1 cellular context compared by ENCODE assay signal in the genomic region with DNA sequence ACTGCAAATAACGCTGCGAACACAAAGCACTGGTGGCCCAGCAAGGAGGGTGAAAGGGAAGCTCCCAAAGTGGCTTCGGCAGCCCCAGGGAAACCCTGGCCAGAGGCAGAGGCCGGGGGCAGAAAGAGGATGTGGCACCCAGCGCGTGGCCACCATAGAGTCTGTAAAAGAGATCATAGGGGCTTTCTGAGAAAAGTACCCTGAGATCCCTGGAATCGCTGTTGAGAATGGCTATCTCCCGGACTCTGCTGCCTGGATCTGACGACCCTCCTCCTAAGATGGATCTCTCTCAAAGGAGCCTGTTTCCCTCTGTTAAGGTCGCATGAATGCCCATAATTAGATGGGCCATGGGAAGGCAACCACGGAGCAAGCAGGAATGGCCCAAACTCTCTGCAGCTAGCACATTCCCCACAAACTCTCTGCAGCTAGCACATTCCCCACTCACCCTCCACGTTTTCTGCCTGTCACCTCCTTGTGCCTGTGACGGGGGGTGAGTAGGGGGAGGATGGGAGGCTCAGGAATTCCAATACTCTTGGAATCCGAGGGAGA.
TF ChIP-seq lines count a peak whose summit lies in the region.

No MANE protein-coding gene starts in this region.

TF ChIP-seq in SK-N-SH treated with all-trans-retinoic acid at 6 μM for 48 hours, 23 proteins besides CTCF, POLR2A, EP300 and RAD21 (continued from another document):
- TF ChIP-seq, protein P1, sequence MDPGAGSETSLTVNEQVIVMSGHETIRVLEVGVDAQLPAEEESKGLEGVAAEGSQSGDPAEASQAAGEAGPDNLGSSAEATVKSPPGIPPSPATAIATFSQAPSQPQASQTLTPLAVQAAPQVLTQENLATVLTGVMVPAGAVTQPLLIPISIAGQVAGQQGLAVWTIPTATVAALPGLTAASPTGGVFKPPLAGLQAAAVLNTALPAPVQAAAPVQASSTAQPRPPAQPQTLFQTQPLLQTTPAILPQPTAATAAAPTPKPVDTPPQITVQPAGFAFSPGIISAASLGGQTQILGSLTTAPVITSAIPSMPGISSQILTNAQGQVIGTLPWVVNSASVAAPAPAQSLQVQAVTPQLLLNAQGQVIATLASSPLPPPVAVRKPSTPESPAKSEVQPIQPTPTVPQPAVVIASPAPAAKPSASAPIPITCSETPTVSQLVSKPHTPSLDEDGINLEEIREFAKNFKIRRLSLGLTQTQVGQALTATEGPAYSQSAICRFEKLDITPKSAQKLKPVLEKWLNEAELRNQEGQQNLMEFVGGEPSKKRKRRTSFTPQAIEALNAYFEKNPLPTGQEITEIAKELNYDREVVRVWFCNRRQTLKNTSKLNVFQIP (CRISPR knock-in tag; IDR thresholded peaks at IDR 0.05; ENCODE audit: borderline replicate concordance, low read depth), result no peak
- TF ChIP-seq TOX (CRISPR knock-in tag; IDR thresholded peaks at IDR 0.05; ENCODE audit: borderline replicate concordance) (no peak), ZNF8 (CRISPR knock-in tag; IDR thresholded peaks at IDR 0.05) (no peak), GLIS3 (CRISPR knock-in tag; IDR thresholded peaks at IDR 0.05) (no peak), ARNTL (CRISPR knock-in tag; IDR thresholded peaks at IDR 0.05; ENCODE audit: borderline replicate concordance, low read depth) (no peak), BACH2 (CRISPR knock-in tag; IDR thresholded peaks at IDR 0.05; ENCODE audit: borderline replicate concordance) (no peak), ZNF565 (CRISPR knock-in tag; conservative IDR thresholded peaks at IDR 0.05; ENCODE audit: low read depth) (no peak), ZFP30 (CRISPR knock-in tag; IDR thresholded peaks at IDR 0.05) (no peak)
- TF ChIP-seq, protein P2, sequence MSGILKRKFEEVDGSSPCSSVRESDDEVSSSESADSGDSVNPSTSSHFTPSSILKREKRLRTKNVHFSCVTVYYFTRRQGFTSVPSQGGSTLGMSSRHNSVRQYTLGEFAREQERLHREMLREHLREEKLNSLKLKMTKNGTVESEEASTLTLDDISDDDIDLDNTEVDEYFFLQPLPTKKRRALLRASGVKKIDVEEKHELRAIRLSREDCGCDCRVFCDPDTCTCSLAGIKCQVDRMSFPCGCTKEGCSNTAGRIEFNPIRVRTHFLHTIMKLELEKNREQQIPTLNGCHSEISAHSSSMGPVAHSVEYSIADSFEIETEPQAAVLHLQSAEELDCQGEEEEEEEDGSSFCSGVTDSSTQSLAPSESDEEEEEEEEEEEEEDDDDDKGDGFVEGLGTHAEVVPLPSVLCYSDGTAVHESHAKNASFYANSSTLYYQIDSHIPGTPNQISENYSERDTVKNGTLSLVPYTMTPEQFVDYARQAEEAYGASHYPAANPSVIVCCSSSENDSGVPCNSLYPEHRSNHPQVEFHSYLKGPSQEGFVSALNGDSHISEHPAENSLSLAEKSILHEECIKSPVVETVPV (CRISPR knock-in tag; IDR thresholded peaks at IDR 0.05), result no peak
- TF ChIP-seq, protein P3, sequence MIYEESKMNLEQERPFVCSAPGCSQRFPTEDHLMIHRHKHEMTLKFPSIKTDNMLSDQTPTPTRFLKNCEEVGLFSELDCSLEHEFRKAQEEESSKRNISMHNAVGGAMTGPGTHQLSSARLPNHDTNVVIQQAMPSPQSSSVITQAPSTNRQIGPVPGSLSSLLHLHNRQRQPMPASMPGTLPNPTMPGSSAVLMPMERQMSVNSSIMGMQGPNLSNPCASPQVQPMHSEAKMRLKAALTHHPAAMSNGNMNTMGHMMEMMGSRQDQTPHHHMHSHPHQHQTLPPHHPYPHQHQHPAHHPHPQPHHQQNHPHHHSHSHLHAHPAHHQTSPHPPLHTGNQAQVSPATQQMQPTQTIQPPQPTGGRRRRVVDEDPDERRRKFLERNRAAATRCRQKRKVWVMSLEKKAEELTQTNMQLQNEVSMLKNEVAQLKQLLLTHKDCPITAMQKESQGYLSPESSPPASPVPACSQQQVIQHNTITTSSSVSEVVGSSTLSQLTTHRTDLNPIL (CRISPR knock-in tag; IDR thresholded peaks at IDR 0.05; ENCODE audit: low read depth), result no peak
- TF ChIP-seq, protein P4, sequence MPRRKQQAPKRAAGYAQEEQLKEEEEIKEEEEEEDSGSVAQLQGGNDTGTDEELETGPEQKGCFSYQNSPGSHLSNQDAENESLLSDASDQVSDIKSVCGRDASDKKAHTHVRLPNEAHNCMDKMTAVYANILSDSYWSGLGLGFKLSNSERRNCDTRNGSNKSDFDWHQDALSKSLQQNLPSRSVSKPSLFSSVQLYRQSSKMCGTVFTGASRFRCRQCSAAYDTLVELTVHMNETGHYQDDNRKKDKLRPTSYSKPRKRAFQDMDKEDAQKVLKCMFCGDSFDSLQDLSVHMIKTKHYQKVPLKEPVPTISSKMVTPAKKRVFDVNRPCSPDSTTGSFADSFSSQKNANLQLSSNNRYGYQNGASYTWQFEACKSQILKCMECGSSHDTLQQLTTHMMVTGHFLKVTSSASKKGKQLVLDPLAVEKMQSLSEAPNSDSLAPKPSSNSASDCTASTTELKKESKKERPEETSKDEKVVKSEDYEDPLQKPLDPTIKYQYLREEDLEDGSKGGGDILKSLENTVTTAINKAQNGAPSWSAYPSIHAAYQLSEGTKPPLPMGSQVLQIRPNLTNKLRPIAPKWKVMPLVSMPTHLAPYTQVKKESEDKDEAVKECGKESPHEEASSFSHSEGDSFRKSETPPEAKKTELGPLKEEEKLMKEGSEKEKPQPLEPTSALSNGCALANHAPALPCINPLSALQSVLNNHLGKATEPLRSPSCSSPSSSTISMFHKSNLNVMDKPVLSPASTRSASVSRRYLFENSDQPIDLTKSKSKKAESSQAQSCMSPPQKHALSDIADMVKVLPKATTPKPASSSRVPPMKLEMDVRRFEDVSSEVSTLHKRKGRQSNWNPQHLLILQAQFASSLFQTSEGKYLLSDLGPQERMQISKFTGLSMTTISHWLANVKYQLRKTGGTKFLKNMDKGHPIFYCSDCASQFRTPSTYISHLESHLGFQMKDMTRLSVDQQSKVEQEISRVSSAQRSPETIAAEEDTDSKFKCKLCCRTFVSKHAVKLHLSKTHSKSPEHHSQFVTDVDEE (CRISPR knock-in tag; IDR thresholded peaks at IDR 0.05), result no peak
